ENCODE assay signal across 8 cellular contexts in genomic region chr9:136245194-136246150, GRCh38. TPM values are rescaled to one million over a fixed set of nuclear protein-coding genes. Genes with fewer than 3 reads are reported as not detected.
A peak's percentile ranks its signal among the peaks of the same experiment; 100 is the strongest.
DNase-seq lines count a peak whose midpoint lies in the region; ATAC-seq and TF ChIP-seq lines count a peak whose summit lies in the region.

Gene QSOX2, minus strand, starts transcription at chr9:136245812. Its CDS starts 9 bp downstream, at chr9:136245803.

- H3K36me3 Mint-ChIP-seq in naive thymus-derived CD8-positive, alpha-beta T cell: peaks cover 0 to 3% (median 0%) of the 10 kb centered on the region in 3 donors
- H3K36me3 Mint-ChIP-seq in stimulated activated memory B cell treated with anti-CD40 and anti-IgM and Interleukin-4, amounts not matched to agents 10 μg/mL and 1 μg/mL and 100 μg/mL, for 72 hours: peaks cover 29% of the 10 kb centered on the region

- peaks cover 4% of the 10 kb centered on the region for H3K4me1 ChIP-seq in fibroblast of lung (ENCODE audit: control insufficient read depth, extremely low read depth, insufficient read depth, low read length)

- TF ChIP-seq RAD21 in Ishikawa (IDR thresholded peaks at IDR 0.05; ENCODE audit: low read depth): no peak

- peaks cover 23 to 54% (median 47%) of the 10 kb centered on the region in 4 donors for H3K4me1 Mint-ChIP-seq in naive thymus-derived CD8-positive, alpha-beta T cell
- peaks cover 50% of the 10 kb centered on the region for H3K4me1 Mint-ChIP-seq in stimulated activated memory B cell treated with anti-CD40 and anti-IgM and Interleukin-4, amounts not matched to agents 10 μg/mL and 1 μg/mL and 100 μg/mL, for 72 hours

- peaks cover 13% of the 10 kb centered on the region for H3K27me3 ChIP-seq in fibroblast of lung (ENCODE audit: control insufficient read depth, insufficient read depth, low read length)

- ATAC-seq in GM19452 (IDR thresholded peaks at IDR 0.05; ENCODE audit: unreplicated experiment): peak; percentile 42
- peak; percentile 75 to 76 for ATAC-seq in naive thymus-derived CD8-positive, alpha-beta T cell
- ATAC-seq in stimulated activated memory B cell treated with anti-CD40 and anti-IgM and Interleukin-4, amounts not matched to agents 10 μg/mL and 1 μg/mL and 100 μg/mL, for 72 hours: peak; percentile 78

- peak within 1 kb of the TSS; percentile 85 to 95 (median 90) for H3K27ac Mint-ChIP-seq in naive thymus-derived CD8-positive, alpha-beta T cell
- peak within 1 kb of the TSS; percentile 93 for H3K27ac Mint-ChIP-seq in stimulated activated memory B cell treated with anti-CD40 and anti-IgM and Interleukin-4, amounts not matched to agents 10 μg/mL and 1 μg/mL and 100 μg/mL, for 72 hours

- H3K79me2 ChIP-seq in fibroblast of lung (ENCODE audit: control insufficient read depth, insufficient read depth, low read length): peaks cover 23% of the 10 kb centered on the region

- TF ChIP-seq CTCF in fibroblast of lung (conservative IDR thresholded peaks at IDR 0.05 in 1 of 2, IDR thresholded peaks at IDR 0.05 in 1 of 2; ENCODE audit: low read depth in 1 of 2, low read length in 2 of 2): no peak

- POLR2A ChIA-PET in naive thymus-derived CD8-positive, alpha-beta T cell (lab: Charles Lee): interaction anchor here (1.4 to 3.7 kb wide), 3 partner anchors 17 to 284 kb away, joined by 5 to 11 read pairs (median 7); partner anchors contain the start of gene UBAC1

- peaks cover 2% of the 10 kb centered on the region for H3K36me3 ChIP-seq in fibroblast of lung (ENCODE audit: control insufficient read depth, insufficient read depth, low read length)

- H4K20me1 ChIP-seq in fibroblast of lung (ENCODE audit: control insufficient read depth, extremely low read depth, insufficient read depth, low read length): no peaks in the 10 kb centered on the region

- peak within 1 kb of the TSS; percentile 47 for H3K27ac ChIP-seq in fibroblast of lung (ENCODE audit: insufficient read depth, low read length)

- H3K9me3 Mint-ChIP-seq in naive thymus-derived CD8-positive, alpha-beta T cell: no peaks in the 10 kb centered on the region
- no peaks in the 10 kb centered on the region for H3K9me3 Mint-ChIP-seq in stimulated activated memory B cell treated with anti-CD40 and anti-IgM and Interleukin-4, amounts not matched to agents 10 μg/mL and 1 μg/mL and 100 μg/mL, for 72 hours

- H3K4me3 ChIP-seq in fibroblast of lung (replicated peaks in 1 of 4; ENCODE audit: control extremely low read depth in 1 of 4, insufficient read depth in 1 of 4, low read depth in 3 of 4, low read length in 4 of 4): peak within 1 kb of the TSS; percentile 80 to 87 (median 84)

- DNase-seq in C1 segment of cervical spinal cord (lab: John Stamatoyannopoulos, UW) (peak; percentile 29 to 92 (median 78)), RPMI7951 (ENCODE audit: low read depth) (peak; percentile 63), fibroblast of lung (ENCODE audit: low read depth in 2 of 2) (peak; percentile 58 to 80)
- DNase-seq in activated T-helper 1 cell treated with anti-CD3 and anti-CD28 coated beads, Interleukin-2, amount 50 U/mL, for 16 hours (ENCODE audit: low read depth in 1 of 2, low spot score in 1 of 2): peak; percentile 71 to 81
- peak; percentile 74 to 90 (median 85) for DNase-seq in naive thymus-derived CD8-positive, alpha-beta T cell

- peak within 1 kb of the TSS; percentile 99 for H3K4me2 ChIP-seq in fibroblast of lung (ENCODE audit: extremely low read depth, insufficient read depth, low read length)

- peak within 1 kb of the TSS; percentile 50 for H3K9ac ChIP-seq in fibroblast of lung (ENCODE audit: insufficient read depth, low read length)

- no peaks in the 10 kb centered on the region for H3K27me3 Mint-ChIP-seq in naive thymus-derived CD8-positive, alpha-beta T cell
- no peaks in the 10 kb centered on the region for H3K27me3 Mint-ChIP-seq in stimulated activated memory B cell treated with anti-CD40 and anti-IgM and Interleukin-4, amounts not matched to agents 10 μg/mL and 1 μg/mL and 100 μg/mL, for 72 hours

- H3K9me3 ChIP-seq in fibroblast of lung (ENCODE audit: control insufficient read depth, insufficient read depth, low read depth, low read length): no peaks in the 10 kb centered on the region

- H2AFZ ChIP-seq in fibroblast of lung (ENCODE audit: low read length): peak within 1 kb of the TSS; percentile 59

- H3K4me3 Mint-ChIP-seq in naive thymus-derived CD8-positive, alpha-beta T cell: peak within 1 kb of the TSS; percentile 90 to 99 (median 94)
- peak within 1 kb of the TSS; percentile 95 for H3K4me3 Mint-ChIP-seq in stimulated activated memory B cell treated with anti-CD40 and anti-IgM and Interleukin-4, amounts not matched to agents 10 μg/mL and 1 μg/mL and 100 μg/mL, for 72 hours

- no peak for TF ChIP-seq EP300 in Ishikawa (IDR thresholded peaks at IDR 0.05; ENCODE audit: borderline replicate concordance)

TF ChIP-seq in Ishikawa, 13 proteins besides CTCF, POLR2A, EP300 and RAD21:
- TF ChIP-seq ZBTB7A (IDR thresholded peaks at IDR 0.05; ENCODE audit: low read depth) (peak; percentile 88), CEBPB (IDR thresholded peaks at IDR 0.05) (no peak), REST (IDR thresholded peaks at IDR 0.05; ENCODE audit: low read depth) (peak; percentile 84), YY1 (IDR thresholded peaks at IDR 0.05; ENCODE audit: low read depth) (peak; percentile 93), TAF1 (IDR thresholded peaks at IDR 0.05; ENCODE audit: low read depth) (peak; percentile 89), FOXM1 (IDR thresholded peaks at IDR 0.05; ENCODE audit: borderline replicate concordance, low read depth) (no peak), USF1 (IDR thresholded peaks at IDR 0.05) (peak; percentile 91), EGR1 (IDR thresholded peaks at IDR 0.05) (0 out of 2 replicates have a peak, but pooled peaks have one; percentile 47), MAX (IDR thresholded peaks at IDR 0.05) (peak; percentile 95)

RNA-seq across cellular contexts. Expression of gene QSOX2, which starts in this region (rescaled TPM):
- total RNA-seq in RPMI7951 (2014; rRNA removed; shearing (Covaris generic)): 9.1 and 9.9 TPM in 2 replicates
- total RNA-seq in fibroblast of lung: 7.2 and 7.8 TPM in 2 replicates
- 13.2 and 14.7 TPM in 2 replicates for polyA plus RNA-seq in fibroblast of lung
- polyA plus RNA-seq in fibroblast of lung (2012): 10.5 and 12.1 TPM in 2 replicates
- polyA minus RNA-seq in fibroblast of lung (ENCODE audit: low replicate concordance): 4.8 and 9.0 TPM in 2 replicates
- 10 to 100 TPM; 15.5 to 15.9 TPM for total RNA-seq in naive thymus-derived CD8-positive, alpha-beta T cell
- under 1 TPM; 0.50 to 0.86 (median 0.55) TPM for polyA plus RNA-seq in naive thymus-derived CD8-positive, alpha-beta T cell

Comparison
In these comparisons a context has a peak if more than half of its experiments do, and no peak if none do; other contexts are left out.
1. Peak in every context shown above with its lines: DNase-seq, ATAC-seq, H3K4me3 ChIP-seq and H3K27ac ChIP-seq.